In the genomic region with DNA sequence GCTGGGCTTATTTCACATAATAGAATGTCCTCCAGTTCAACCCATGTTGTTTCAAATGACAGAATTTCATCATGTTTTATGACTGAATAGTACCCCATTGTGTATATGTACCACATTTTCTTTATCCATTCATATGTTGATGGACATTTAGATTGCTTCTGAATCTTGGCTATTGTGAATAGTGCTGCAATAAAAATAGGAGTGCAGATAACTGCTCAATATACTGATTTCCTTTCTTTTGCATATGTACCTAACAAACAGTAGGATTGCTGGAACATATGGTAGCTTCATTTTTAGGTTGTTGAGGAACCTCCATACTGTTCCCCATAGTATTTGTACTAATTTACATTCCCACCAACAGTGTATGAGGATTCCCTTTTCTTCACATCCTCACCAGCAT, we compare ENCODE assay signal across 32 cellular contexts.
"Had no signal": no experiment of that assay in that cellular context is flagged by ENCODE, and none has a peak within 500 bp of the region (broad histone marks: within the 10 kb centered on the region; RNA-seq: fewer than 3 reads in every experiment).

No MANE protein-coding gene starts in this region.

- H3K27ac ChIP-seq: KMS-11 had no signal

- H3K9me3 ChIP-seq: MG63 had no signal

- DNase-seq: Karpas-422, KG1, MG63, MM.1S, MV-4-11, NCI-H1092, NCI-H1092 treated with DMSO at 0.1 percent for 48 hours, NCI-H1105, NCI-H1105 treated with DMSO at 0.1 percent for 48 hours, NCI-H1417, NCI-H1436, NCI-H1436 treated with DMSO at 0.1 percent for 48 hours, NCI-H146, NCI-H1694, NCI-H1694 treated with DMSO at 0.1 percent for 48 hours, NCI-H187, NCI-H187 treated with DMSO at 0.1 percent for 48 hours, NCI-H1930, NCI-H2029, NCI-H2029 treated with DMSO at 0.1 percent for 48 hours, NCI-H2081, NCI-H2081 treated with DMSO at 0.1 percent for 48 hours, NCI-H2107, NCI-H2171, NCI-H2171 treated with DMSO at 0.1 percent for 48 hours, NCI-H2227 treated with DMSO at 0.1 percent for 48 hours, NCI-H226, NCI-H345, NCI-H446, NCI-H446 treated with DMSO at 0.1 percent for 48 hours, NCI-H510A had no signal

- H3K27me3 ChIP-seq: MG63 had no signal

- H3K36me3 ChIP-seq: MG63 had no signal

- H3K4me2 ChIP-seq: KMS-11 had no signal

- H3K9ac ChIP-seq: KMS-11 had no signal
